Comparison of ENCODE assay signal across 20 cellular contexts in the genomic region with DNA sequence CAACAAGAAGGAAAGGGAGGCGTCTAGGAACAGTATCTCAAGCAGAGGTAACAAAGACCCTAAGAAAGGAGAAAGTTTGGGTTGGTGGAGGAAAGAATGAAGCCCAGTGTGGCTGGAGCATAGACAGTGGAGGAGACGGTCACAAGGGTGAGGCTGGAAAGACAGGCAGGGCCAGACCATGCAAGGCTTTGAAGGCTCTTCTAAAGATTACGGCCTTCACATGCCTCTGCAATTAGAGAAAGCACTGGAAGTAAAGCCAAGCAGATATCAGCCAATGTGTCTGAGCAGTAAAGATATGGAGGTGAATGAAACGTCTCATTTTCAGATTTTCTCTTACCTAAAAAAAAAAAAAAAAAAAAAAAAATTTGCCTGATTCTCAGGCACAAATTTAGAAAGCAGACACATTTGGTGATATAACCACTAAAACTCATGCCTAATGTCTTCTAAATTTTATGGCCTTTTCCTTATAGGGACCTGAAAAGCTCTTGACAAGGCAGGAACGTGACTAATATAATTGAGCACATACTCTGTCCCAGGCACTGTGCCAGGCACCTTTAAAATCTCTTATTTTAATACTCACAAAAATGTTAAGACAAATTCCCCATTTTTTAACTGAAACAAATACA.
"Had no signal": no experiment of that assay in that cellular context is flagged by ENCODE, and none has a peak within 500 bp of the region (broad histone marks: within the 10 kb centered on the region; RNA-seq: fewer than 3 reads in every experiment).

No MANE protein-coding gene starts in this region.

- H3K9me3 ChIP-seq: testis, upper lobe of left lung had no signal

- FAIRE-seq: small intestine had no signal

- H3K27ac ChIP-seq: heart right ventricle, testis, upper lobe of left lung had no signal

- H3K27me3 Mint-ChIP-seq: activated naive CD4-positive, alpha-beta T cell treated with anti-CD3 and anti-CD28 coated beads, Interleukin-2, amount 10 ng/mL, durations not matched to agents 7 days and 5 days; brain had no signal

- H3K4me1 ChIP-seq: heart right ventricle, testis, upper lobe of left lung had no signal

- H3K4me3 ChIP-seq: heart right ventricle, testis, upper lobe of left lung had no signal

- DNase-seq: activated naive CD4-positive, alpha-beta T cell treated with anti-CD3 and anti-CD28 coated beads, Interleukin-2, amount 10 ng/mL, durations not matched to agents 7 days and 5 days; activated T-cell treated with anti-CD3 and anti-CD28 coated beads, Interleukin-2, amount 50 U/mL, for 48 hours; amygdala; central memory CD4-positive, alpha-beta T cell; effector CD8-positive, alpha-beta T cell; heart right ventricle; left colon; naive B cell; nucleus accumbens; posterior cingulate gyrus; small intestine; stimulated activated CD4-positive, alpha-beta T cell treated with anti-CD3 and anti-CD28 coated beads, Interleukin-15, amount 100 ng/mL, for 24 hours; T1000; testis; upper lobe of left lung had no signal

- H3K4me3 Mint-ChIP-seq: activated naive CD4-positive, alpha-beta T cell treated with anti-CD3 and anti-CD28 coated beads, Interleukin-2, amount 10 ng/mL, durations not matched to agents 7 days and 5 days; brain; naive B cell; stimulated activated memory B cell treated with anti-CD40 and anti-IgM and Interleukin-4, amounts not matched to agents 10 μg/mL and 1 μg/mL and 100 μg/mL, for 72 hours; T-helper 1 cell treated with Interleukin-12 subunit alpha and Interleukin-12 subunit beta and Interleukin-4 antibody, amounts not matched to agents 30 μg/mL and 1 μg/mL, for 36 hours; WTC11 had no signal

- H3K27me3 ChIP-seq: heart right ventricle, testis, upper lobe of left lung had no signal

- ATAC-seq: heart right ventricle; left colon; sciatic nerve; stimulated activated memory B cell treated with anti-CD40 and anti-IgM and Interleukin-4, amounts not matched to agents 10 μg/mL and 1 μg/mL and 100 μg/mL, for 72 hours; WTC11 had no signal

- H3K9me3 Mint-ChIP-seq: activated naive CD4-positive, alpha-beta T cell treated with anti-CD3 and anti-CD28 coated beads, Interleukin-2, amount 10 ng/mL, durations not matched to agents 7 days and 5 days; T-helper 1 cell treated with Interleukin-12 subunit alpha and Interleukin-12 subunit beta and Interleukin-4 antibody, amounts not matched to agents 30 μg/mL and 1 μg/mL, for 36 hours; WTC11 had no signal

- H3K27ac Mint-ChIP-seq: activated naive CD4-positive, alpha-beta T cell treated with anti-CD3 and anti-CD28 coated beads, Interleukin-2, amount 10 ng/mL, durations not matched to agents 7 days and 5 days; brain; naive B cell; stimulated activated memory B cell treated with anti-CD40 and anti-IgM and Interleukin-4, amounts not matched to agents 10 μg/mL and 1 μg/mL and 100 μg/mL, for 72 hours; T-helper 1 cell treated with Interleukin-12 subunit alpha and Interleukin-12 subunit beta and Interleukin-4 antibody, amounts not matched to agents 30 μg/mL and 1 μg/mL, for 36 hours; WTC11 had no signal

- H3K4me1 Mint-ChIP-seq: activated naive CD4-positive, alpha-beta T cell treated with anti-CD3 and anti-CD28 coated beads, Interleukin-2, amount 10 ng/mL, durations not matched to agents 7 days and 5 days; naive B cell; stimulated activated memory B cell treated with anti-CD40 and anti-IgM and Interleukin-4, amounts not matched to agents 10 μg/mL and 1 μg/mL and 100 μg/mL, for 72 hours had no signal

- H3K36me3 Mint-ChIP-seq: activated naive CD4-positive, alpha-beta T cell treated with anti-CD3 and anti-CD28 coated beads, Interleukin-2, amount 10 ng/mL, durations not matched to agents 7 days and 5 days; brain; naive B cell; stimulated activated memory B cell treated with anti-CD40 and anti-IgM and Interleukin-4, amounts not matched to agents 10 μg/mL and 1 μg/mL and 100 μg/mL, for 72 hours; WTC11 had no signal

- H3K36me3 ChIP-seq: heart right ventricle, upper lobe of left lung had no signal
